Comparison of ENCODE assay signal across 22 cellular contexts in genomic region chr5:119515192-119515591, GRCh38.
DNase-seq lines count a peak whose midpoint lies in the region; ATAC-seq, FAIRE-seq and TF ChIP-seq lines count a peak whose summit lies in the region.
"Had no signal": no experiment of that assay in that cellular context is flagged by ENCODE, and none has a peak within 500 bp of the region (broad histone marks: within the 10 kb centered on the region; RNA-seq: fewer than 3 reads in every experiment).

No MANE protein-coding gene starts in this region.

- dilution Hi-C loops in endothelial cell of umbilical vein (cut with MboI; ENCODE audit: extremely low pct_ligation_motif_present, low sequenced_read_pairs): no loop called here

- no peaks in the 10 kb centered on the region for H3K9me2 ChIP-seq in PC-3 (replicated peaks; ENCODE audit: low read length)

- no peaks in the 10 kb centered on the region for H3F3A ChIP-seq in PC-3 (ENCODE audit: low read length, unreplicated experiment)

- H3K9me3 Mint-ChIP-seq in CD4-positive, alpha-beta T cell: no peaks in the 10 kb centered on the region
- peaks cover 0 to 12% (median 0%) of the 10 kb centered on the region in 9 donors for H3K9me3 Mint-ChIP-seq in naive thymus-derived CD8-positive, alpha-beta T cell

- CTCF ChIA-PET in PC-3 (lab: Charles Lee): no interaction called here
- CTCF ChIA-PET in endothelial cell of umbilical vein (lab: Charles Lee): no interaction called here
- CTCF ChIA-PET in CD4-positive, alpha-beta T cell (lab: Charles Lee): no interaction called here

- H3K27me3 ChIP-seq in PC-3 (ENCODE audit: low read length): no peaks in the 10 kb centered on the region
- no peaks in the 10 kb centered on the region for H3K27me3 ChIP-seq in endothelial cell of umbilical vein (ENCODE audit: control insufficient read depth in 2 of 2, insufficient read depth in 2 of 2, low read length in 2 of 2)
- H3K27me3 ChIP-seq in CD4-positive, alpha-beta T cell (ENCODE audit: control insufficient read depth, insufficient read depth, low read length): no peaks in the 10 kb centered on the region
- H3K27me3 ChIP-seq: ovary had no signal

- H3K4me3 Mint-ChIP-seq in CD4-positive, alpha-beta T cell: no peak overlapping the region
- no peak overlapping the region for H3K4me3 Mint-ChIP-seq in naive thymus-derived CD8-positive, alpha-beta T cell
- H3K4me3 Mint-ChIP-seq: activated CD4-positive, alpha-beta T cell treated with anti-CD3 and anti-CD28 coated beads for 36 hours; activated T-cell treated with anti-CD3 and anti-CD28 coated beads, Interleukin-2, amount 50 U/mL, for 72 hours; CD4-positive, alpha-beta memory T cell; natural killer cell; T-cell had no signal

- POLR2A ChIA-PET in PC-3 (lab: Charles Lee; ENCODE audit: unreplicated experiment): no interaction called here
- POLR2A ChIA-PET in endothelial cell of umbilical vein (lab: Charles Lee): no interaction called here
- POLR2A ChIA-PET in CD4-positive, alpha-beta T cell (lab: Charles Lee): no interaction called here
- POLR2A ChIA-PET in naive thymus-derived CD8-positive, alpha-beta T cell (lab: Charles Lee): no interaction called here

- H3K4me2 ChIP-seq in PC-3 (ENCODE audit: low read length) (peak overlapping the region; percentile 36), endothelial cell of umbilical vein (ENCODE audit: insufficient read depth, low read length) (no peak overlapping the region)

- no peak overlapping the region for H3K4me3 ChIP-seq in PC-3 (ENCODE audit: low read length)
- no peak overlapping the region for H3K4me3 ChIP-seq in endothelial cell of umbilical vein (replicated peaks in 1 of 3; ENCODE audit: insufficient read depth in 1 of 3, low read depth in 1 of 3, low read length in 3 of 3)
- H3K4me3 ChIP-seq: ovary had no signal

- H2AFZ ChIP-seq in PC-3 (ENCODE audit: low read length) (no peak overlapping the region), endothelial cell of umbilical vein (ENCODE audit: low read depth, low read length) (no peak overlapping the region)

- peaks cover 21% of the 10 kb centered on the region for H3K4me1 ChIP-seq in PC-3 (ENCODE audit: insufficient read depth, low read length)
- peaks cover 3% of the 10 kb centered on the region for H3K4me1 ChIP-seq in endothelial cell of umbilical vein (ENCODE audit: control insufficient read depth, extremely low read depth, insufficient read depth, low read length)

- BruUV-seq in PC-3 (replicated peaks; lab: Mats Ljungman, UMichigan) (no TSS peak), endothelial cell of umbilical vein (replicated peaks; lab: Mats Ljungman, UMichigan) (no TSS peak)

- no peak for TF ChIP-seq POLR2A in endothelial cell of umbilical vein (IDR thresholded peaks at IDR 0.05; ENCODE audit: low read depth, low read length)

- H3K79me2 ChIP-seq in PC-3 (ENCODE audit: low read length): no peaks in the 10 kb centered on the region
- H3K79me2 ChIP-seq in endothelial cell of umbilical vein (ENCODE audit: control insufficient read depth, insufficient read depth, low read length): no peaks in the 10 kb centered on the region

- DNase-seq in AG20443 (ENCODE audit: low spot score) (peak; percentile 9), PC-3 (peak; percentile 25), endothelial cell of umbilical vein (ENCODE audit: low read depth, low spot score) (peak; percentile 40), lung microvascular endothelial cell (ENCODE audit: low read depth in 2 of 2) (peak; percentile 3 to 16), NCI-H187 (lab: John Stamatoyannopoulos, UW) (no peak), NCI-H2196 (lab: John Stamatoyannopoulos, UW; ENCODE audit: unreplicated experiment) (no peak)
- DNase-seq in CD4-positive, alpha-beta T cell: no peak
- no peak for DNase-seq in naive thymus-derived CD8-positive, alpha-beta T cell
- DNase-seq: activated CD4-positive, alpha-beta T cell treated with anti-CD3 and anti-CD28 coated beads for 36 hours; activated naive CD4-positive, alpha-beta T cell treated with anti-CD3 and anti-CD28 coated beads, Interleukin-2, amount 50 U/mL, for 16 hours; activated T-cell treated with anti-CD3 and anti-CD28 coated beads, Interleukin-2, amount 50 U/mL, for 72 hours; CD4-positive, alpha-beta memory T cell; left cardiac atrium; natural killer cell; NCI-H1417 treated with DMSO at 0.1 percent for 48 hours; NCI-H526; ovary; right cardiac atrium; Right ventricle myocardium superior; T-cell had no signal

- H3K4me1 Mint-ChIP-seq in CD4-positive, alpha-beta T cell (ENCODE audit: low read depth): no peaks in the 10 kb centered on the region
- peaks cover 0 to 4% (median 0%) of the 10 kb centered on the region in 4 donors for H3K4me1 Mint-ChIP-seq in naive thymus-derived CD8-positive, alpha-beta T cell
- H3K4me1 Mint-ChIP-seq: activated CD4-positive, alpha-beta T cell treated with anti-CD3 and anti-CD28 coated beads for 36 hours; CD4-positive, alpha-beta memory T cell; natural killer cell; T-cell had no signal

- TF ChIP-seq CTCF in PC-3 (conservative IDR thresholded peaks at IDR 0.05; ENCODE audit: low read depth, low read length) (no peak), endothelial cell of umbilical vein (IDR thresholded peaks at IDR 0.05; ENCODE audit: extremely low read depth in 1 of 2, insufficient read depth in 1 of 2, low read depth in 1 of 2, low read length in 2 of 2) (no peak)
- no peak for TF ChIP-seq CTCF in CD4-positive, alpha-beta T cell (IDR thresholded peaks at IDR 0.05)

- H3K36me3 Mint-ChIP-seq in CD4-positive, alpha-beta T cell (ENCODE audit: low read depth): peaks cover 91% of the 10 kb centered on the region
- H3K36me3 Mint-ChIP-seq in naive thymus-derived CD8-positive, alpha-beta T cell: peaks cover 34 to 72% (median 69%) of the 10 kb centered on the region in 3 donors

- H4K20me1 ChIP-seq in PC-3 (ENCODE audit: low read length): no peaks in the 10 kb centered on the region
- no peaks in the 10 kb centered on the region for H4K20me1 ChIP-seq in endothelial cell of umbilical vein (replicated peaks; ENCODE audit: control insufficient read depth, extremely low read depth, insufficient read depth, low read length)

- H3K27me3 Mint-ChIP-seq in CD4-positive, alpha-beta T cell: no peaks in the 10 kb centered on the region
- no peaks in the 10 kb centered on the region for H3K27me3 Mint-ChIP-seq in naive thymus-derived CD8-positive, alpha-beta T cell
- H3K27me3 Mint-ChIP-seq: activated CD4-positive, alpha-beta T cell treated with anti-CD3 and anti-CD28 coated beads for 36 hours; CD4-positive, alpha-beta memory T cell; T-cell had no signal

- peak; percentile 97 for ATAC-seq in PC-3
- no peak for ATAC-seq in CD4-positive, alpha-beta T cell (ENCODE audit: poor library complexity)
- ATAC-seq in naive thymus-derived CD8-positive, alpha-beta T cell: no peak
- ATAC-seq: activated CD4-positive, alpha-beta T cell treated with anti-CD3 and anti-CD28 coated beads for 36 hours; activated T-cell treated with anti-CD3 and anti-CD28 coated beads, Interleukin-2, amount 50 U/mL, for 72 hours; HCT116; left cardiac atrium; natural killer cell; right cardiac atrium; T-cell had no signal

- intact Hi-C loops in PC-3 (cut with micrococcal nuclease) (no loop called here), endothelial cell of umbilical vein (cut with micrococcal nuclease) (no loop called here)
- intact Hi-C loops in CD4-positive, alpha-beta T cell (cut with DNase I, micrococcal nuclease): no loop called here

- H3K9me3 ChIP-seq in PC-3 (ENCODE audit: low read length) (no peaks in the 10 kb centered on the region), endothelial cell of umbilical vein (replicated peaks; ENCODE audit: control insufficient read depth, insufficient read depth, low read length) (no peaks in the 10 kb centered on the region)
- H3K9me3 ChIP-seq in CD4-positive, alpha-beta T cell (ENCODE audit: control insufficient read depth, low read length): no peaks in the 10 kb centered on the region
- H3K9me3 ChIP-seq: ovary had no signal

- H3K27ac Mint-ChIP-seq in CD4-positive, alpha-beta T cell: no peak overlapping the region
- H3K27ac Mint-ChIP-seq in naive thymus-derived CD8-positive, alpha-beta T cell: no peak overlapping the region
- H3K27ac Mint-ChIP-seq: activated CD4-positive, alpha-beta T cell treated with anti-CD3 and anti-CD28 coated beads for 36 hours; activated T-cell treated with anti-CD3 and anti-CD28 coated beads, Interleukin-2, amount 50 U/mL, for 72 hours; CD4-positive, alpha-beta memory T cell; natural killer cell; T-cell had no signal

- no peaks in the 10 kb centered on the region for H3K9me1 ChIP-seq in endothelial cell of umbilical vein (replicated peaks; ENCODE audit: control insufficient read depth, extremely low read depth, insufficient read depth, low read length)

- peak overlapping the region; percentile 55 for H3K27ac ChIP-seq in PC-3 (ENCODE audit: low read length)
- no peak overlapping the region for H3K27ac ChIP-seq in endothelial cell of umbilical vein (ENCODE audit: insufficient read depth, low read depth, low read length)
- no peak overlapping the region for H3K27ac ChIP-seq in CD4-positive, alpha-beta T cell (ENCODE audit: low read depth, low read length)
- H3K27ac ChIP-seq: ovary had no signal

- FAIRE-seq in endothelial cell of umbilical vein (lab: Jason Lieb, UNC): no peak
- FAIRE-seq: TTC549 had no signal

- no peak overlapping the region for H3K9ac ChIP-seq in PC-3 (ENCODE audit: low read length)
- no peak overlapping the region for H3K9ac ChIP-seq in endothelial cell of umbilical vein (replicated peaks; ENCODE audit: extremely low read depth, insufficient read depth, low read length)

- H3K36me3 ChIP-seq in PC-3 (ENCODE audit: low read depth, low read length) (no peaks in the 10 kb centered on the region; the same call in 1 of the 2 replicates), endothelial cell of umbilical vein (ENCODE audit: control insufficient read depth in 2 of 2, extremely low read depth in 1 of 2, insufficient read depth in 2 of 2, low read length in 2 of 2) (no peaks in the 10 kb centered on the region)
- H3K36me3 ChIP-seq: ovary had no signal

TF ChIP-seq in endothelial cell of umbilical vein, 7 proteins besides CTCF, POLR2A, EP300 and RAD21:
- TF ChIP-seq EZH2 (IDR thresholded peaks at IDR 0.05; ENCODE audit: borderline replicate concordance, low read depth, low read length, severe bottlenecking): no peak
- TF ChIP-seq GATA2 (IDR thresholded peaks at IDR 0.05; ENCODE audit: insufficient read depth, insufficient read length, low read depth, low read length): no peak
- TF ChIP-seq FOS (IDR thresholded peaks at IDR 0.05; ENCODE audit: borderline replicate concordance, insufficient read depth, low read length): peak; percentile 55

Comparison
In these comparisons a context has a peak if more than half of its experiments do, and no peak if none do; other contexts are left out.
1. DNase-seq: peak in AG20443 (single experiment), PC-3 (single experiment), endothelial cell of umbilical vein (single experiment) and lung microvascular endothelial cell (2 of 2); none in CD4-positive, alpha-beta T cell (0 of 10), NCI-H187 (0 of 2), naive thymus-derived CD8-positive, alpha-beta T cell (0 of 10) and NCI-H2196 (single experiment).